In the genomic region with DNA sequence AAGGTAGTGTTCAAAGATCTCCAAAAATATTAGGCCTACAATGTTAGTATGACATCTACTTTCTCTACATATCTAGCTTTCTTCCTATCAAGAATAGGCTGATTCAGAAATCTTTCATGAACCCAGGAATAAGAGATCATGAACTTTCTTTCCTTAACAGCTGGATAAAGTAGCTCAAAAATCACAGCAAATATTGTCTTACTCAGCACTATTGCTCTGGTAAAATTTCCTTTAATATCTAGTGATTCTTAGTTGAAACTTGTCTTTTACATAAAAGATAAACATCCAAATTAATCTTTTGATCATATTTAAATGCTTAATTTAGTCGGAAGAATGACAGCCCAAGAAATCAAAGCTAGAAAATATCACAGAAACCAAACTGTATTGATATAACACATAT, we compare ENCODE assay signal across 8 cellular contexts.
"Had no signal": no experiment of that assay in that cellular context is flagged by ENCODE, and none has a peak within 500 bp of the region (broad histone marks: within the 10 kb centered on the region; RNA-seq: fewer than 3 reads in every experiment).

No MANE protein-coding gene starts in this region.

- H3K4me1 Mint-ChIP-seq: IgD-negative memory B cell had no signal

- H3K27ac Mint-ChIP-seq: HFFc6, IgD-negative memory B cell had no signal

- H3K27ac ChIP-seq: HL-60 had no signal

- H3K36me3 Mint-ChIP-seq: IgD-negative memory B cell had no signal

- H3K4me3 ChIP-seq: HAP-1 had no signal

- H3K4me1 ChIP-seq: HAP-1 had no signal

- H3K36me3 ChIP-seq: HAP-1 had no signal

- H3K9me3 ChIP-seq: HAP-1 had no signal

- ATAC-seq: HCT116 had no signal

- H3K27me3 Mint-ChIP-seq: IgD-negative memory B cell had no signal

- DNase-seq: GOT3, H7, HFFc6, KG1 had no signal

- H3K9me3 Mint-ChIP-seq: IgD-negative memory B cell had no signal

- H3K4me3 Mint-ChIP-seq: HFFc6, IgD-negative memory B cell had no signal
